Comparison of ENCODE assay signal across 14 cellular contexts in the genomic region with DNA sequence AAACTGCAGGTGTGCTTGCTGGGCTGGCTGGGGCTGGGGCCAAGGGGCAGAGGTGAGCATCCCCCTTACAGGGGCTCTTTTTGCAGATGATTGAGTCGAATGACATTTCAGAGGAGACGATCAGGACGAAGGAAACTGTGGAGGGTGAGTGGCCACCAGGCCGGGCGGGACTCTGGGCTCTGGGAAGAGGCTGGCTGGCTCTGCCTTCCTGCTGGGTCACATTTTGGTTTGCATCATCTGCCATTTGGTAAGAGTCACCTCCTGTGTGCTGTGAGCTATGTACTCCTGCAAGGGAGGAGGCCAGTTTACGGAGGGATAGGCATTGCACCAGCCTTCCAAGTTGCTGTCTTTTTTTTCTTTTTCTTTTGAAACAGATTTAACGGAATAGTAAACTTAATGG.
DNase-seq lines count a peak whose midpoint lies in the region; ATAC-seq and TF ChIP-seq lines count a peak whose summit lies in the region.
"Had no signal": no experiment of that assay in that cellular context is flagged by ENCODE, and none has a peak within 500 bp of the region (broad histone marks: within the 10 kb centered on the region; RNA-seq: fewer than 3 reads in every experiment).

No MANE protein-coding gene starts in this region.

- H3K27ac ChIP-seq in GM23248 (peak overlapping the region; percentile 29; the same call in 1 of the 2 replicates), VCaP (peak overlapping the region; percentile 65), stomach smooth muscle (ENCODE audit: low read length) (peak overlapping the region; percentile 79)
- H3K27ac ChIP-seq: BLaER1 had no signal

- in situ Hi-C loops in GM23248 (cut with MboI), result loop anchor here (25.0 kb wide), 2 partner anchors 143 to 518 kb away; partner anchors contain the start of gene TMEM270

- no peak overlapping the region for H3K4me2 ChIP-seq in GM23248 (ENCODE audit: unreplicated experiment)
- H3K4me2 ChIP-seq: BLaER1 had no signal

- no peak overlapping the region for H3K27ac Mint-ChIP-seq in activated CD8-positive, alpha-beta T cell treated with anti-CD3 and anti-CD28 coated beads, Interleukin-2, amount 10 ng/mL, durations not matched to agents 7 days and 5 days
- H3K27ac Mint-ChIP-seq in activated CD8-positive, alpha-beta memory T cell treated with anti-CD3 and anti-CD28 coated beads, Interleukin-2, amount 10 ng/mL, durations not matched to agents 7 days and 5 days, result no peak overlapping the region

- no peaks in the 10 kb centered on the region for H3K4me1 Mint-ChIP-seq in activated CD8-positive, alpha-beta T cell treated with anti-CD3 and anti-CD28 coated beads, Interleukin-2, amount 10 ng/mL, durations not matched to agents 7 days and 5 days (ENCODE audit: low read depth)
- no peaks in the 10 kb centered on the region for H3K4me1 Mint-ChIP-seq in activated CD8-positive, alpha-beta memory T cell treated with anti-CD3 and anti-CD28 coated beads, Interleukin-2, amount 10 ng/mL, durations not matched to agents 7 days and 5 days

- no peak overlapping the region for H3K4me3 Mint-ChIP-seq in activated CD8-positive, alpha-beta T cell treated with anti-CD3 and anti-CD28 coated beads, Interleukin-2, amount 10 ng/mL, durations not matched to agents 7 days and 5 days
- H3K4me3 Mint-ChIP-seq in activated CD8-positive, alpha-beta memory T cell treated with anti-CD3 and anti-CD28 coated beads, Interleukin-2, amount 10 ng/mL, durations not matched to agents 7 days and 5 days, result no peak overlapping the region

- no peaks in the 10 kb centered on the region for H3K27me3 ChIP-seq in GM23248 (replicated peaks; ENCODE audit: insufficient read depth)
- no peaks in the 10 kb centered on the region for H3K27me3 ChIP-seq in stomach smooth muscle (ENCODE audit: control insufficient read depth in 1 of 2, insufficient read depth in 2 of 2, low read length in 2 of 2)
- H3K27me3 ChIP-seq: BLaER1 had no signal

- peaks cover 4% of the 10 kb centered on the region; the same call in 1 of the 2 replicates for H3F3A ChIP-seq in GM23248 (ENCODE audit: insufficient read depth)

- H3K9me3 ChIP-seq in GM23248 (ENCODE audit: low read depth) (no peaks in the 10 kb centered on the region), stomach smooth muscle (ENCODE audit: control insufficient read depth in 2 of 2, low read length in 2 of 2) (no peaks in the 10 kb centered on the region)

- no peak for TF ChIP-seq CTCF in VCaP (conservative IDR thresholded peaks at IDR 0.05)

- peak overlapping the region; percentile 5; the same call in 1 of the 2 replicates for H2AFZ ChIP-seq in GM23248

- H3K9me3 Mint-ChIP-seq in activated CD8-positive, alpha-beta T cell treated with anti-CD3 and anti-CD28 coated beads, Interleukin-2, amount 10 ng/mL, durations not matched to agents 7 days and 5 days (ENCODE audit: insufficient read depth), result no peaks in the 10 kb centered on the region
- H3K9me3 Mint-ChIP-seq in activated CD8-positive, alpha-beta memory T cell treated with anti-CD3 and anti-CD28 coated beads, Interleukin-2, amount 10 ng/mL, durations not matched to agents 7 days and 5 days (ENCODE audit: low read depth), result no peaks in the 10 kb centered on the region

- POLR2A ChIA-PET in activated CD8-positive, alpha-beta T cell treated with anti-CD3 and anti-CD28 coated beads, Interleukin-2, amount 10 ng/mL, durations not matched to agents 7 days and 5 days (lab: Charles Lee), result no interaction called here

- no peaks in the 10 kb centered on the region for H3K27me3 Mint-ChIP-seq in activated CD8-positive, alpha-beta T cell treated with anti-CD3 and anti-CD28 coated beads, Interleukin-2, amount 10 ng/mL, durations not matched to agents 7 days and 5 days (ENCODE audit: low read depth)
- no peaks in the 10 kb centered on the region for H3K27me3 Mint-ChIP-seq in activated CD8-positive, alpha-beta memory T cell treated with anti-CD3 and anti-CD28 coated beads, Interleukin-2, amount 10 ng/mL, durations not matched to agents 7 days and 5 days

- no peaks in the 10 kb centered on the region for H3K36me3 Mint-ChIP-seq in activated CD8-positive, alpha-beta T cell treated with anti-CD3 and anti-CD28 coated beads, Interleukin-2, amount 10 ng/mL, durations not matched to agents 7 days and 5 days (ENCODE audit: low read depth)
- H3K36me3 Mint-ChIP-seq in activated CD8-positive, alpha-beta memory T cell treated with anti-CD3 and anti-CD28 coated beads, Interleukin-2, amount 10 ng/mL, durations not matched to agents 7 days and 5 days, result no peaks in the 10 kb centered on the region

- DNase-seq in GM23248, result peak; percentile 77
- DNase-seq in fibroblast of gingiva (ENCODE audit: low read depth), result peak; percentile 63
- no peak for DNase-seq in activated CD8-positive, alpha-beta T cell treated with anti-CD3 and anti-CD28 coated beads, Interleukin-2, amount 10 ng/mL, durations not matched to agents 7 days and 5 days
- no peak for DNase-seq in activated CD8-positive, alpha-beta memory T cell treated with anti-CD3 and anti-CD28 coated beads, Interleukin-2, amount 10 ng/mL, durations not matched to agents 7 days and 5 days
- DNase-seq: DMS79 treated with DMSO at 0.1 percent for 48 hours; Kasumi-1; left colon; NCI-H2029; stimulated activated naive CD8-positive, alpha-beta T cell treated with anti-CD3 and anti-CD28 coated beads, Interleukin-15, Interleukin-2, amounts not matched to agents 100 U/mL and 50 U/mL, for 24 hours; T-helper 1 cell had no signal

- H3K9ac ChIP-seq in GM23248, result peak overlapping the region; percentile 31; the same call in 1 of the 2 replicates
- H3K9ac ChIP-seq in stomach smooth muscle (ENCODE audit: low read length in 2 of 2), result no peak overlapping the region
- H3K9ac ChIP-seq: BLaER1 had no signal

- H4K20me1 ChIP-seq in GM23248 (ENCODE audit: insufficient read depth), result no peaks in the 10 kb centered on the region

- H3K4me3 ChIP-seq in GM23248 (no peak overlapping the region), stomach smooth muscle (ENCODE audit: low read length in 2 of 2) (peak overlapping the region in 1 of 2 donors; percentile 43)
- H3K4me3 ChIP-seq: BLaER1 had no signal

- H3K4me1 ChIP-seq in GM23248 (ENCODE audit: insufficient read depth) (no peaks in the 10 kb centered on the region), stomach smooth muscle (ENCODE audit: control insufficient read depth, insufficient read depth, low read length) (peaks cover 15% of the 10 kb centered on the region)

- no peaks in the 10 kb centered on the region for H3K79me2 ChIP-seq in GM23248 (ENCODE audit: insufficient read depth)

- ATAC-seq in activated CD8-positive, alpha-beta T cell treated with anti-CD3 and anti-CD28 coated beads, Interleukin-2, amount 10 ng/mL, durations not matched to agents 7 days and 5 days, result no peak
- ATAC-seq in GM18867 (IDR thresholded peaks at IDR 0.05; ENCODE audit: unreplicated experiment), result no peak
- ATAC-seq in activated CD8-positive, alpha-beta memory T cell treated with anti-CD3 and anti-CD28 coated beads, Interleukin-2, amount 10 ng/mL, durations not matched to agents 7 days and 5 days, result no peak
- ATAC-seq: left colon; stimulated activated naive CD8-positive, alpha-beta T cell treated with anti-CD3 and anti-CD28 coated beads, Interleukin-15, Interleukin-2, amounts not matched to agents 100 U/mL and 50 U/mL, for 24 hours had no signal

- H3K9me2 ChIP-seq in GM23248 (ENCODE audit: insufficient read depth), result no peaks in the 10 kb centered on the region

- CTCF ChIA-PET in activated CD8-positive, alpha-beta T cell treated with anti-CD3 and anti-CD28 coated beads, Interleukin-2, amount 10 ng/mL, durations not matched to agents 7 days and 5 days (lab: Charles Lee), result interaction anchor here (0.8 kb wide), 1 partner anchor 20 kb away, joined by 4 read pairs; no protein-coding TSS in a partner anchor
- CTCF ChIA-PET in activated CD8-positive, alpha-beta memory T cell treated with anti-CD3 and anti-CD28 coated beads, Interleukin-2, amount 10 ng/mL, durations not matched to agents 7 days and 5 days (lab: Charles Lee), result interaction anchor here (1.2 kb wide), 1 partner anchor 16 kb away, joined by 3 read pairs; no protein-coding TSS in a partner anchor

- WGBS in GM23248 (ENCODE audit: low coverage in 1 of 2, low lambda C conversion rate in 2 of 2, missing lambda C conversion rate in 2 of 2), 2 experiments, result 32 to 35% methylated on average over 6 to 7 of the region's 7 CpGs

- H3K36me3 ChIP-seq in GM23248 (ENCODE audit: low read depth) (peaks cover 13% of the 10 kb centered on the region), stomach smooth muscle (ENCODE audit: control insufficient read depth in 2 of 2, insufficient read depth in 2 of 2, low read length in 2 of 2) (peaks cover 8 to 12% of the 10 kb centered on the region in 2 donors)

Comparison
In these comparisons a context has a peak if more than half of its experiments do, and no peak if none do; other contexts are left out.
1. DNase-seq: peak in GM23248 (single experiment) and fibroblast of gingiva (single experiment); none in activated CD8-positive, alpha-beta T cell treated with anti-CD3 and anti-CD28 coated beads, Interleukin-2, amount 10 ng/mL, durations not matched to agents 7 days and 5 days (single experiment) and activated CD8-positive, alpha-beta memory T cell treated with anti-CD3 and anti-CD28 coated beads, Interleukin-2, amount 10 ng/mL, durations not matched to agents 7 days and 5 days (single experiment).
2. H3K27ac ChIP-seq: peak in every context shown above with its lines; median percentile 79 in stomach smooth muscle; 65 in VCaP; 29 in GM23248.